19 cellular contexts compared by ENCODE assay signal in genomic region chr5:36252722-36253340, GRCh38. TPM values are rescaled to one million over a fixed set of nuclear protein-coding genes. Genes with fewer than 3 reads are reported as not detected.
DNase-seq lines count a peak whose midpoint lies in the region; ATAC-seq and TF ChIP-seq lines count a peak whose summit lies in the region.
"Had no signal": no experiment of that assay in that cellular context is flagged by ENCODE, and none has a peak within 500 bp of the region (broad histone marks: within the 10 kb centered on the region; RNA-seq: fewer than 3 reads in every experiment).

No MANE protein-coding gene starts in this region.

- H3K4me1 Mint-ChIP-seq in activated T-cell treated with anti-CD3 and anti-CD28 coated beads, Interleukin-2, amount 50 U/mL, for 4 hours (ENCODE audit: low read depth): no peaks in the 10 kb centered on the region
- H3K4me1 Mint-ChIP-seq: central memory CD8-positive, alpha-beta T cell had no signal

- H3K4me1 ChIP-seq in gastroesophageal sphincter: peaks cover 0 to 45% (median 16%) of the 10 kb centered on the region in 3 donors
- H3K4me1 ChIP-seq: A549 had no signal

- H3K9me3 Mint-ChIP-seq in activated T-cell treated with anti-CD3 and anti-CD28 coated beads, Interleukin-2, amount 50 U/mL, for 4 hours: no peaks in the 10 kb centered on the region
- H3K9me3 Mint-ChIP-seq: central memory CD8-positive, alpha-beta T cell; type B pancreatic cell had no signal

- no peak for TF ChIP-seq POLR2A in gastroesophageal sphincter (IDR thresholded peaks at IDR 0.05)

- TF ChIP-seq CTCF in astrocyte of the spinal cord (IDR thresholded peaks at IDR 0.05; ENCODE audit: low read depth, low read length): no peak
- TF ChIP-seq CTCF in gastroesophageal sphincter (IDR thresholded peaks at IDR 0.05): no peak

- H3K9me3 ChIP-seq in gastroesophageal sphincter: no peaks in the 10 kb centered on the region
- H3K9me3 ChIP-seq: A549 had no signal

- H3K36me3 Mint-ChIP-seq in activated T-cell treated with anti-CD3 and anti-CD28 coated beads, Interleukin-2, amount 50 U/mL, for 4 hours (ENCODE audit: insufficient read depth): no peaks in the 10 kb centered on the region
- H3K36me3 Mint-ChIP-seq: type B pancreatic cell had no signal

- intact Hi-C loops in posterior vena cava (cut with DNase I): no loop called here

- H3K27me3 Mint-ChIP-seq in activated T-cell treated with anti-CD3 and anti-CD28 coated beads, Interleukin-2, amount 50 U/mL, for 4 hours (ENCODE audit: low read depth): peaks cover 6% of the 10 kb centered on the region
- H3K27me3 Mint-ChIP-seq: type B pancreatic cell had no signal

- H3K4me3 Mint-ChIP-seq in activated T-cell treated with anti-CD3 and anti-CD28 coated beads, Interleukin-2, amount 50 U/mL, for 4 hours: no peak overlapping the region
- H3K4me3 Mint-ChIP-seq: central memory CD8-positive, alpha-beta T cell; type B pancreatic cell had no signal

- no peaks in the 10 kb centered on the region for H3K27me3 ChIP-seq in gastroesophageal sphincter

- H3K36me3 ChIP-seq in gastroesophageal sphincter: no peaks in the 10 kb centered on the region

- DNase-seq in AG08395 (ENCODE audit: low spot score): peak; percentile 5
- peak; percentile 82 for DNase-seq in astrocyte of the spinal cord (ENCODE audit: low read depth, low spot score)
- DNase-seq in pons (ENCODE audit: low spot score): peak; percentile 53
- no peak for DNase-seq in posterior vena cava (ENCODE audit: low spot score)
- DNase-seq in NCI-H82 treated with DMSO at 0.1 percent for 48 hours (lab: John Stamatoyannopoulos, UW; ENCODE audit: unreplicated experiment): no peak
- no peak for DNase-seq in activated T-cell treated with anti-CD3 and anti-CD28 coated beads, Interleukin-2, amount 50 U/mL, for 4 hours
- DNase-seq: activated gamma-delta T cell treated with Interleukin-2 at 50 U/mL for 16 hours, GDM1, Kasumi-1, NCI-H1694 treated with DMSO at 0.1 percent for 48 hours, NCI-H69, occipital lobe had no signal

- no peak overlapping the region for H3K4me3 ChIP-seq in astrocyte of the spinal cord (ENCODE audit: low read depth, low read length)
- H3K4me3 ChIP-seq in gastroesophageal sphincter: no peak overlapping the region
- H3K4me3 ChIP-seq: A549 had no signal

- TF ChIP-seq EP300 in gastroesophageal sphincter (IDR thresholded peaks at IDR 0.05): no peak

- peak overlapping the region; percentile 62 to 95 (median 70) for H3K27ac ChIP-seq in gastroesophageal sphincter
- H3K27ac ChIP-seq: A549, epithelial cell of prostate had no signal

- WGBS in gastroesophageal sphincter (ENCODE audit: low coverage in 1 of 2), 2 donors: 29% methylated on average over 3 of the region's 3 CpGs

- ATAC-seq in gastroesophageal sphincter: peak; percentile 86
- no peak for ATAC-seq in HG03280 (IDR thresholded peaks at IDR 0.05; ENCODE audit: unreplicated experiment)
- no peak for ATAC-seq in activated T-cell treated with anti-CD3 and anti-CD28 coated beads, Interleukin-2, amount 50 U/mL, for 4 hours
- ATAC-seq: A549, Panc1 had no signal

- in situ Hi-C loops in astrocyte of the spinal cord (cut with HindIII; ENCODE audit: low sequenced_read_pairs): no loop called here

RNA-seq across cellular contexts. Expression of gene NADK2, which starts 11.1 kb away (rescaled TPM):
- 10 to 100 TPM; 43.5 to 90.6 (median 60.9) TPM for total RNA-seq in gastroesophageal sphincter
- 10 to 100 TPM; 30.9 to 31.8 TPM for total RNA-seq in posterior vena cava
- total RNA-seq in activated T-cell treated with anti-CD3 and anti-CD28 coated beads, Interleukin-2, amount 50 U/mL, for 4 hours: 10 to 100 TPM; 18.9 to 19.5 (median 19.5) TPM

RNA-seq across cellular contexts. Expression of gene RANBP3L, which starts 48.9 kb away (rescaled TPM):
- 10 to 100 TPM in 1 of 4 donors, 1 to 10 TPM in 3; 3.4 to 26.0 (median 6.1) TPM for total RNA-seq in gastroesophageal sphincter
- total RNA-seq in posterior vena cava: 1 to 10 TPM in 1 of 2 donors, under 1 TPM in 1; 0.76 to 2.2 TPM
- total RNA-seq in activated T-cell treated with anti-CD3 and anti-CD28 coated beads, Interleukin-2, amount 50 U/mL, for 4 hours: under 1 TPM in 1 of 3 donors, not detected in 2; 0.11 TPM

Comparison
In these comparisons a context has a peak if more than half of its experiments do, and no peak if none do; other contexts are left out.
1. DNase-seq: peak in AG08395 (single experiment), astrocyte of the spinal cord (single experiment) and pons (single experiment); none in posterior vena cava (single experiment), NCI-H82 treated with DMSO at 0.1 percent for 48 hours (single experiment) and activated T-cell treated with anti-CD3 and anti-CD28 coated beads, Interleukin-2, amount 50 U/mL, for 4 hours (single experiment).